1 cellular context compared by ENCODE assay signal in the genomic region with DNA sequence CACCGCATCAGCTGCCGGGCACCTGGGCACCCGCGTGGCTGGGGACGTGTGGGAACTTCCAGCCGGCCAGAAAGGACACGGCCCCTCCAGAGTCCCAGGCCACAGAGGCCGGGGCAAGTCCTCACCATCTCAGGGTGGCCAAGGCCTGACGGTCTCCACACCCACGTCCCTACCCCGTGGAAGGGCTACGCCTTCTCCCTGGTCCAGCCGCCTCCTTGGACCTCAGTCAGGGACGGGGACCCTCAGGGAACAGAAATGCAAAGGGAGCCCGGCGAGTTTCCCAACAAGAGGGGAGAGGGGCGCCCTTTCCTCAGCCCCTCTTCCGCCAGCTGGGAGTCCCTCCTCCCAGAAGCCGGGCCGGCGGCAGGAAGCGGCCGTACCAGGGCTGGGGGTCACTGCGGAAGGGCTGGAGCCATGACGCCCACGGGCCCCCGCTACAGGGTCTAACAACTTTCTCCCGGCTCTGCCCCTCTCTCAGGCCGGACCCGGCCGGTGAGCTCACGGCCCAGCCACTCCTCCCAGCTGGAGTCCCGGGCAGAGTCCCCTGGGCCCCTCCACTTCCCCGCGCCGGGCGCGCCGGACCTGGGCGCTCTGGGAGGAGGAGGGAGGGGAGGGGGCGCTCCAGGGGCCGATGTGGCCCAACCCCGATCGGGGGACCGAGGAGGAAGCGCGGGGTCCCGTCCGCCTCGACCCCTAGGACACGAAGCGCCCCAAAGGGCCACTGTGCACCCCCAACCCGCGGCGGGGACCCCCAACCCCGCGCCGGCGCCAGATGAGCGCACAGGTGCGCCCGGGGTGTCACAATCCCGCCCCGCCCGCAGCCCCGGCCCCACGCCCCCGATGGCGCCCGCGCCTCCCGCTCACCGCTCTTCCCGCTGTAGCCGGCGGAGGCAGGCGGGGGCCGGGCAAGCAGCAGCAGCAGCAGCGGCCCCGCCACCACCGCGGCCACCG.
TF ChIP-seq lines count a peak whose summit lies in the region.

No MANE protein-coding gene starts in this region.

TF ChIP-seq in K562, 482 proteins besides CTCF, POLR2A, EP300 and RAD21 (continued from another document and continues in another):
- TF ChIP-seq, protein P1, sequence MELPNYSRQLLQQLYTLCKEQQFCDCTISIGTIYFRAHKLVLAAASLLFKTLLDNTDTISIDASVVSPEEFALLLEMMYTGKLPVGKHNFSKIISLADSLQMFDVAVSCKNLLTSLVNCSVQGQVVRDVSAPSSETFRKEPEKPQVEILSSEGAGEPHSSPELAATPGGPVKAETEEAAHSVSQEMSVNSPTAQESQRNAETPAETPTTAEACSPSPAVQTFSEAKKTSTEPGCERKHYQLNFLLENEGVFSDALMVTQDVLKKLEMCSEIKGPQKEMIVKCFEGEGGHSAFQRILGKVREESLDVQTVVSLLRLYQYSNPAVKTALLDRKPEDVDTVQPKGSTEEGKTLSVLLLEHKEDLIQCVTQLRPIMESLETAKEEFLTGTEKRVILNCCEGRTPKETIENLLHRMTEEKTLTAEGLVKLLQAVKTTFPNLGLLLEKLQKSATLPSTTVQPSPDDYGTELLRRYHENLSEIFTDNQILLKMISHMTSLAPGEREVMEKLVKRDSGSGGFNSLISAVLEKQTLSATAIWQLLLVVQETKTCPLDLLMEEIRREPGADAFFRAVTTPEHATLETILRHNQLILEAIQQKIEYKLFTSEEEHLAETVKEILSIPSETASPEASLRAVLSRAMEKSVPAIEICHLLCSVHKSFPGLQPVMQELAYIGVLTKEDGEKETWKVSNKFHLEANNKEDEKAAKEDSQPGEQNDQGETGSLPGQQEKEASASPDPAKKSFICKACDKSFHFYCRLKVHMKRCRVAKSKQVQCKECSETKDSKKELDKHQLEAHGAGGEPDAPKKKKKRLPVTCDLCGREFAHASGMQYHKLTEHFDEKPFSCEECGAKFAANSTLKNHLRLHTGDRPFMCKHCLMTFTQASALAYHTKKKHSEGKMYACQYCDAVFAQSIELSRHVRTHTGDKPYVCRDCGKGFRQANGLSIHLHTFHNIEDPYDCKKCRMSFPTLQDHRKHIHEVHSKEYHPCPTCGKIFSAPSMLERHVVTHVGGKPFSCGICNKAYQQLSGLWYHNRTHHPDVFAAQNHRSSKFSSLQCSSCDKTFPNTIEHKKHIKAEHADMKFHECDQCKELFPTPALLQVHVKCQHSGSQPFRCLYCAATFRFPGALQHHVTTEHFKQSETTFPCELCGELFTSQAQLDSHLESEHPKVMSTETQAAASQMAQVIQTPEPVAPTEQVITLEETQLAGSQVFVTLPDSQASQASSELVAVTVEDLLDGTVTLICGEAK (IDR thresholded peaks at IDR 0.05): peak; percentile 42; the same call in 1 of the 2 replicates
- TF ChIP-seq, protein P1 (CRISPR knock-in tag; IDR thresholded peaks at IDR 0.05): no peak
- TF ChIP-seq, protein P2, sequence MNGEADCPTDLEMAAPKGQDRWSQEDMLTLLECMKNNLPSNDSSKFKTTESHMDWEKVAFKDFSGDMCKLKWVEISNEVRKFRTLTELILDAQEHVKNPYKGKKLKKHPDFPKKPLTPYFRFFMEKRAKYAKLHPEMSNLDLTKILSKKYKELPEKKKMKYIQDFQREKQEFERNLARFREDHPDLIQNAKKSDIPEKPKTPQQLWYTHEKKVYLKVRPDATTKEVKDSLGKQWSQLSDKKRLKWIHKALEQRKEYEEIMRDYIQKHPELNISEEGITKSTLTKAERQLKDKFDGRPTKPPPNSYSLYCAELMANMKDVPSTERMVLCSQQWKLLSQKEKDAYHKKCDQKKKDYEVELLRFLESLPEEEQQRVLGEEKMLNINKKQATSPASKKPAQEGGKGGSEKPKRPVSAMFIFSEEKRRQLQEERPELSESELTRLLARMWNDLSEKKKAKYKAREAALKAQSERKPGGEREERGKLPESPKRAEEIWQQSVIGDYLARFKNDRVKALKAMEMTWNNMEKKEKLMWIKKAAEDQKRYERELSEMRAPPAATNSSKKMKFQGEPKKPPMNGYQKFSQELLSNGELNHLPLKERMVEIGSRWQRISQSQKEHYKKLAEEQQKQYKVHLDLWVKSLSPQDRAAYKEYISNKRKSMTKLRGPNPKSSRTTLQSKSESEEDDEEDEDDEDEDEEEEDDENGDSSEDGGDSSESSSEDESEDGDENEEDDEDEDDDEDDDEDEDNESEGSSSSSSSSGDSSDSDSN (IDR thresholded peaks at IDR 0.05; ENCODE audit: borderline replicate concordance in 1 of 2, low read depth in 2 of 2, low read length in 2 of 2): 0 out of 4 replicates have a peak, but pooled peaks of 1 of the 2 experiments have one; percentile 41
- TF ChIP-seq HDAC8 (tag; IDR thresholded peaks at IDR 0.05) (no peak), RBM39 (optimal IDR thresholded peaks at IDR 0.05; ENCODE audit: low read depth, low read length) (no peak), DMBX1 (CRISPR knock-in tag; IDR thresholded peaks at IDR 0.05; ENCODE audit: borderline replicate concordance) (no peak), ZNF583 (CRISPR knock-in tag; IDR thresholded peaks at IDR 0.05) (no peak), ZNF507 (tag; conservative IDR thresholded peaks at IDR 0.05) (no peak), MAFG (tag; conservative IDR thresholded peaks at IDR 0.05) (no peak), ZNF165 (CRISPR knock-in tag; IDR thresholded peaks at IDR 0.05; ENCODE audit: borderline replicate concordance) (no peak), LARP7 (IDR thresholded peaks at IDR 0.05) (no peak), POLR2AphosphoS2 (IDR thresholded peaks at IDR 0.05; ENCODE audit: low read length) (no peak), RFX7 (CRISPR knock-in tag; IDR thresholded peaks at IDR 0.05) (no peak), ZNF184 (CRISPR knock-in tag; IDR thresholded peaks at IDR 0.05) (no peak), FOXK1 (CRISPR knock-in tag; IDR thresholded peaks at IDR 0.05; ENCODE audit: borderline replicate concordance) (no peak), ZNF384 (IDR thresholded peaks at IDR 0.05; ENCODE audit: low read depth, low read length) (no peak), MBD2 (IDR thresholded peaks at IDR 0.05; ENCODE audit: borderline replicate concordance, low read depth) (no peak), ZNF324 (CRISPR knock-in tag; IDR thresholded peaks at IDR 0.05) (no peak), ILF3 (IDR thresholded peaks at IDR 0.05; ENCODE audit: borderline replicate concordance) (no peak), ZNF41 (CRISPR knock-in tag; conservative IDR thresholded peaks at IDR 0.05) (no peak), POLR2H (tag; IDR thresholded peaks at IDR 0.05; ENCODE audit: low read depth) (no peak)
- TF ChIP-seq, protein P3, sequence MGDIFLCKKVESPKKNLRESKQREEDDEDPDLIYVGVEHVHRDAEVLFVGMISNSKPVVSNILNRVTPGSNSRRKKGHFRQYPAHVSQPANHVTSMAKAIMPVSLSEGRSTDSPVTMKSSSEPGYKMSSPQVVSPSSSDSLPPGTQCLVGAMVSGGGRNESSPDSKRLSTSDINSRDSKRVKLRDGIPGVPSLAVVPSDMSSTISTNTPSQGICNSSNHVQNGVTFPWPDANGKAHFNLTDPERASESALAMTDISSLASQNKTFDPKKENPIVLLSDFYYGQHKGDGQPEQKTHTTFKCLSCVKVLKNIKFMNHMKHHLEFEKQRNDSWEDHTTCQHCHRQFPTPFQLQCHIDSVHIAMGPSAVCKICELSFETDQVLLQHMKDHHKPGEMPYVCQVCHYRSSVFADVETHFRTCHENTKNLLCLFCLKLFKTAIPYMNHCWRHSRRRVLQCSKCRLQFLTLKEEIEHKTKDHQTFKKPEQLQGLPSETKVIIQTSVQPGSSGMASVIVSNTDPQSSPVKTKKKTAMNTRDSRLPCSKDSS (IDR thresholded peaks at IDR 0.05; ENCODE audit: low read depth, partially characterized antibody): no peak
- TF ChIP-seq, protein P4, sequence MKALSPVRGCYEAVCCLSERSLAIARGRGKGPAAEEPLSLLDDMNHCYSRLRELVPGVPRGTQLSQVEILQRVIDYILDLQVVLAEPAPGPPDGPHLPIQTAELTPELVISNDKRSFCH (CRISPR knock-in tag; IDR thresholded peaks at IDR 0.05): no peak
- TF ChIP-seq, protein P4 (tag; IDR thresholded peaks at IDR 0.05): no peak
- TF ChIP-seq, protein P5, sequence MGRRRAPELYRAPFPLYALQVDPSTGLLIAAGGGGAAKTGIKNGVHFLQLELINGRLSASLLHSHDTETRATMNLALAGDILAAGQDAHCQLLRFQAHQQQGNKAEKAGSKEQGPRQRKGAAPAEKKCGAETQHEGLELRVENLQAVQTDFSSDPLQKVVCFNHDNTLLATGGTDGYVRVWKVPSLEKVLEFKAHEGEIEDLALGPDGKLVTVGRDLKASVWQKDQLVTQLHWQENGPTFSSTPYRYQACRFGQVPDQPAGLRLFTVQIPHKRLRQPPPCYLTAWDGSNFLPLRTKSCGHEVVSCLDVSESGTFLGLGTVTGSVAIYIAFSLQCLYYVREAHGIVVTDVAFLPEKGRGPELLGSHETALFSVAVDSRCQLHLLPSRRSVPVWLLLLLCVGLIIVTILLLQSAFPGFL (CRISPR knock-in tag; IDR thresholded peaks at IDR 0.05): no peak
- TF ChIP-seq, protein P6, sequence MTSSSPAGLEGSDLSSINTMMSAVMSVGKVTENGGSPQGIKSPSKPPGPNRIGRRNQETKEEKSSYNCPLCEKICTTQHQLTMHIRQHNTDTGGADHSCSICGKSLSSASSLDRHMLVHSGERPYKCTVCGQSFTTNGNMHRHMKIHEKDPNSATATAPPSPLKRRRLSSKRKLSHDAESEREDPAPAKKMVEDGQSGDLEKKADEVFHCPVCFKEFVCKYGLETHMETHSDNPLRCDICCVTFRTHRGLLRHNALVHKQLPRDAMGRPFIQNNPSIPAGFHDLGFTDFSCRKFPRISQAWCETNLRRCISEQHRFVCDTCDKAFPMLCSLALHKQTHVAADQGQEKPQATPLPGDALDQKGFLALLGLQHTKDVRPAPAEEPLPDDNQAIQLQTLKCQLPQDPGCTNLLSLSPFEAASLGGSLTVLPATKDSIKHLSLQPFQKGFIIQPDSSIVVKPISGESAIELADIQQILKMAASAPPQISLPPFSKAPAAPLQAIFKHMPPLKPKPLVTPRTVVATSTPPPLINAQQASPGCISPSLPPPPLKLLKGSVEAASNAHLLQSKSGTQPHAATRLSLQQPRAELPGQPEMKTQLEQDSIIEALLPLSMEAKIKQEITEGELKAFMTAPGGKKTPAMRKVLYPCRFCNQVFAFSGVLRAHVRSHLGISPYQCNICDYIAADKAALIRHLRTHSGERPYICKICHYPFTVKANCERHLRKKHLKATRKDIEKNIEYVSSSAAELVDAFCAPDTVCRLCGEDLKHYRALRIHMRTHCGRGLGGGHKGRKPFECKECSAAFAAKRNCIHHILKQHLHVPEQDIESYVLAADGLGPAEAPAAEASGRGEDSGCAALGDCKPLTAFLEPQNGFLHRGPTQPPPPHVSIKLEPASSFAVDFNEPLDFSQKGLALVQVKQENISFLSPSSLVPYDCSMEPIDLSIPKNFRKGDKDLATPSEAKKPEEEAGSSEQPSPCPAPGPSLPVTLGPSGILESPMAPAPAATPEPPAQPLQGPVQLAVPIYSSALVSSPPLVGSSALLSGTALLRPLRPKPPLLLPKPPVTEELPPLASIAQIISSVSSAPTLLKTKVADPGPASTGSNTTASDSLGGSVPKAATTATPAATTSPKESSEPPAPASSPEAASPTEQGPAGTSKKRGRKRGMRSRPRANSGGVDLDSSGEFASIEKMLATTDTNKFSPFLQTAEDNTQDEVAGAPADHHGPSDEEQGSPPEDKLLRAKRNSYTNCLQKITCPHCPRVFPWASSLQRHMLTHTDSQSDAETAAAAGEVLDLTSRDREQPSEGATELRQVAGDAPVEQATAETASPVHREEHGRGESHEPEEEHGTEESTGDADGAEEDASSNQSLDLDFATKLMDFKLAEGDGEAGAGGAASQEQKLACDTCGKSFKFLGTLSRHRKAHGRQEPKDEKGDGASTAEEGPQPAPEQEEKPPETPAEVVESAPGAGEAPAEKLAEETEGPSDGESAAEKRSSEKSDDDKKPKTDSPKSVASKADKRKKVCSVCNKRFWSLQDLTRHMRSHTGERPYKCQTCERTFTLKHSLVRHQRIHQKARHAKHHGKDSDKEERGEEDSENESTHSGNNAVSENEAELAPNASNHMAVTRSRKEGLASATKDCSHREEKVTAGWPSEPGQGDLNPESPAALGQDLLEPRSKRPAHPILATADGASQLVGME (CRISPR knock-in tag; IDR thresholded peaks at IDR 0.05): no peak
- TF ChIP-seq, protein P7, sequence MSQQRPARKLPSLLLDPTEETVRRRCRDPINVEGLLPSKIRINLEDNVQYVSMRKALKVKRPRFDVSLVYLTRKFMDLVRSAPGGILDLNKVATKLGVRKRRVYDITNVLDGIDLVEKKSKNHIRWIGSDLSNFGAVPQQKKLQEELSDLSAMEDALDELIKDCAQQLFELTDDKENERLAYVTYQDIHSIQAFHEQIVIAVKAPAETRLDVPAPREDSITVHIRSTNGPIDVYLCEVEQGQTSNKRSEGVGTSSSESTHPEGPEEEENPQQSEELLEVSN (IDR thresholded peaks at IDR 0.05; ENCODE audit: borderline replicate concordance in 1 of 2, extremely low read depth in 1 of 2, insufficient read depth in 1 of 2, insufficient read length in 1 of 2, low read depth in 1 of 2, low read length in 1 of 2, poor library complexity in 1 of 2, severe bottlenecking in 1 of 2): peak in 1 of 2 experiments; percentile 60
- TF ChIP-seq, protein P8, sequence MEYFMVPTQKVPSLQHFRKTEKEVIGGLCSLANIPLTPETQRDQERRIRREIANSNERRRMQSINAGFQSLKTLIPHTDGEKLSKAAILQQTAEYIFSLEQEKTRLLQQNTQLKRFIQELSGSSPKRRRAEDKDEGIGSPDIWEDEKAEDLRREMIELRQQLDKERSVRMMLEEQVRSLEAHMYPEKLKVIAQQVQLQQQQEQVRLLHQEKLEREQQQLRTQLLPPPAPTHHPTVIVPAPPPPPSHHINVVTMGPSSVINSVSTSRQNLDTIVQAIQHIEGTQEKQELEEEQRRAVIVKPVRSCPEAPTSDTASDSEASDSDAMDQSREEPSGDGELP (CRISPR knock-in tag; IDR thresholded peaks at IDR 0.05; ENCODE audit: borderline replicate concordance): peak; percentile 87
